Comparison of ENCODE assay signal across 17 cellular contexts in genomic region chr9:83327323-83327722, GRCh38.
DNase-seq lines count a peak whose midpoint lies in the region; ATAC-seq and TF ChIP-seq lines count a peak whose summit lies in the region.
"Had no signal": no experiment of that assay in that cellular context is flagged by ENCODE, and none has a peak within 500 bp of the region (broad histone marks: within the 10 kb centered on the region; RNA-seq: fewer than 3 reads in every experiment).

No MANE protein-coding gene starts in this region.

- no peak overlapping the region for H4K8ac ChIP-seq in mesenchymal stem cell (ENCODE audit: low read length)

- DNase-seq in AG10803 (ENCODE audit: low read depth): peak; percentile 57
- peak; percentile 63 for DNase-seq in MV-4-11 (lab: John Stamatoyannopoulos, UW)
- peak; percentile 25 for DNase-seq in epithelial cell of proximal tubule (ENCODE audit: low read depth)
- DNase-seq in mesenchymal stem cell: no peak
- no peak for DNase-seq in cerebellar cortex (ENCODE audit: low spot score)
- DNase-seq in lower lobe of right lung: no peak
- no peak for DNase-seq in GM19240 (ENCODE audit: insufficient read length, low spot score)
- no peak for DNase-seq in NCI-H446 treated with DMSO at 0.1 percent for 48 hours (lab: John Stamatoyannopoulos, UW)
- DNase-seq: activated CD4-positive, alpha-beta T cell treated with anti-CD3 and anti-CD28 coated beads, Interleukin-2, amount 50 U/mL, for 1 hour; activated T-cell treated with anti-CD3 and anti-CD28 coated beads, Interleukin-2, amount 50 U/mL, for 48 hours; colonic mucosa; left lung; natural killer cell; NCI-H1105; NCI-H2171 treated with DMSO at 0.1 percent for 48 hours had no signal

- no peaks in the 10 kb centered on the region for H3K4me1 ChIP-seq in mesenchymal stem cell (ENCODE audit: control insufficient read depth, insufficient read depth, low read depth, low read length)
- H3K4me1 ChIP-seq in lower lobe of right lung: no peaks in the 10 kb centered on the region
- H3K4me1 ChIP-seq: colonic mucosa, HAP-1, left lung had no signal

- H3K27ac ChIP-seq in mesenchymal stem cell (ENCODE audit: low read length, poor library complexity, severe bottlenecking): no peak overlapping the region
- H3K27ac ChIP-seq in lower lobe of right lung: no peak overlapping the region
- H3K27ac ChIP-seq: colonic mucosa, left lung, thoracic aorta had no signal

- H2BK120ac ChIP-seq in mesenchymal stem cell (ENCODE audit: low read depth, low read length): no peak overlapping the region

- H3K36me3 ChIP-seq in mesenchymal stem cell (ENCODE audit: control insufficient read depth in 1 of 2, insufficient read depth in 2 of 2, low read depth in 1 of 2, low read length in 2 of 2): no peaks in the 10 kb centered on the region
- H3K36me3 ChIP-seq in lower lobe of right lung: no peaks in the 10 kb centered on the region
- H3K36me3 ChIP-seq: colonic mucosa, HAP-1, left lung, thoracic aorta had no signal

- intact Hi-C loops in lower lobe of right lung (cut with DNase I): no loop called here

- no peak overlapping the region for H2BK15ac ChIP-seq in mesenchymal stem cell (ENCODE audit: low read depth, poor library complexity, severe bottlenecking)

- WGBS in mesenchymal stem cell: 14% methylated on average over 2 of the region's 3 CpGs

- H3K9ac ChIP-seq in mesenchymal stem cell (ENCODE audit: low read length): peak overlapping the region; percentile 21

- H3K4me3 ChIP-seq in AG10803 (ENCODE audit: low read length): no peak overlapping the region
- no peak overlapping the region for H3K4me3 ChIP-seq in epithelial cell of proximal tubule (ENCODE audit: low read depth, low read length)
- peak overlapping the region in 1 of 2 experiments; percentile 21 for H3K4me3 ChIP-seq in mesenchymal stem cell (ENCODE audit: insufficient read depth in 1 of 2, low read depth in 1 of 2, low read length in 2 of 2)
- H3K4me3 ChIP-seq in lower lobe of right lung: no peak overlapping the region
- H3K4me3 ChIP-seq: colonic mucosa, HAP-1, left lung, thoracic aorta had no signal

- no peak overlapping the region for H3K18ac ChIP-seq in mesenchymal stem cell (ENCODE audit: low read depth in 1 of 2, low read length in 2 of 2)

- no peak overlapping the region for H3K14ac ChIP-seq in mesenchymal stem cell (ENCODE audit: low read length in 2 of 2)

- no peaks in the 10 kb centered on the region for H3K79me1 ChIP-seq in mesenchymal stem cell (replicated peaks; ENCODE audit: low read length, poor library complexity, severe bottlenecking)

- H3K27me3 ChIP-seq in mesenchymal stem cell (ENCODE audit: control insufficient read depth in 1 of 2, insufficient read depth in 1 of 2, low read length in 2 of 2) (no peaks in the 10 kb centered on the region), lower lobe of right lung (ENCODE audit: low read depth) (no peaks in the 10 kb centered on the region)
- H3K27me3 ChIP-seq: colonic mucosa, left lung had no signal

- no peak overlapping the region for H2BK12ac ChIP-seq in mesenchymal stem cell (ENCODE audit: low read length in 2 of 2)

- H4K91ac ChIP-seq in mesenchymal stem cell (ENCODE audit: low read length): no peak overlapping the region

- TF ChIP-seq CTCF in AG10803 (conservative IDR thresholded peaks at IDR 0.05; ENCODE audit: low read length) (no peak; the same call in 1 of the 2 replicates), epithelial cell of proximal tubule (conservative IDR thresholded peaks at IDR 0.05; ENCODE audit: low read depth, low read length) (peak; percentile 34), lower lobe of right lung (IDR thresholded peaks at IDR 0.05) (no peak)

- no peak for ATAC-seq in lower lobe of right lung
- ATAC-seq: left lung, natural killer cell had no signal

- H2AK5ac ChIP-seq in mesenchymal stem cell (ENCODE audit: low read length, severe bottlenecking): no peak overlapping the region

- H3K23ac ChIP-seq in mesenchymal stem cell (ENCODE audit: low read length in 2 of 2): no peak overlapping the region

- H3K9me3 ChIP-seq in mesenchymal stem cell (ENCODE audit: control insufficient read depth, low read length): peaks cover 6% of the 10 kb centered on the region
- no peaks in the 10 kb centered on the region for H3K9me3 ChIP-seq in lower lobe of right lung
- H3K9me3 ChIP-seq: colonic mucosa, HAP-1, left lung, thoracic aorta had no signal

- H2BK5ac ChIP-seq in mesenchymal stem cell (ENCODE audit: low read depth, low read length, poor library complexity, severe bottlenecking): no peak overlapping the region

- H2AFZ ChIP-seq in mesenchymal stem cell (ENCODE audit: low read depth, low read length): no peak overlapping the region

- no peak overlapping the region for H3K4ac ChIP-seq in mesenchymal stem cell (ENCODE audit: low read depth in 1 of 2, low read length in 2 of 2)

- no peak overlapping the region for H3K4me2 ChIP-seq in mesenchymal stem cell (ENCODE audit: low read length, poor library complexity, severe bottlenecking)

Comparison
In these comparisons a context has a peak if more than half of its experiments do, and no peak if none do; other contexts are left out.
1. DNase-seq: peak in AG10803 (single experiment), MV-4-11 (single experiment) and epithelial cell of proximal tubule (single experiment); none in mesenchymal stem cell (single experiment), cerebellar cortex (single experiment), lower lobe of right lung (single experiment), GM19240 (single experiment) and NCI-H446 treated with DMSO at 0.1 percent for 48 hours (single experiment).